In the genomic region with DNA sequence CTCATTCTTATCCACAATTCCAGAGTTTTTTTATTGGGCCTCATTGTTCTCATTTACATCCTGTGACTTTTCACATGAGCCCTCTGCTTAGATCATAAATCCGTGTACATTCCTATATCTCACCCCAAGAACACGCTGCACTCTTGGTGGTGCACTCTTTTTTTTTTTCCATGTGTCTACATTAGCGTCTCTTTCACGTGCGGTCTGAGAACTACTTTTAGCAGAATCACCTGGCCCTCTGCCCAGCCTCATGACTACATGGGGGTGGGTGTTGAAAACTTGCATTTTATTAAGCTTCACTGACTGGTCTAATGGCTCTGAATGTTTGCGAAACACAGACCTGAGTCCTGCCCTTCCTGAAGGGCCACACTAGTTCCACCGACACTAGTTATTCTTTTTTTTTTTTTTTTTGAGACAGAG, we compare ENCODE assay signal across 2 cellular contexts.
A peak's percentile ranks its signal among the peaks of the same experiment; 100 is the strongest.
TF ChIP-seq lines count a peak whose summit lies in the region.

No MANE protein-coding gene starts in this region.

TF ChIP-seq in K562, 482 proteins besides CTCF, POLR2A, EP300 and RAD21 (continues in another document):
- no peak for TF ChIP-seq MTF1 (CRISPR knock-in tag; IDR thresholded peaks at IDR 0.05; ENCODE audit: borderline replicate concordance)
- TF ChIP-seq PTRF (tag; IDR thresholded peaks at IDR 0.05), result no peak
- TF ChIP-seq MEF2A (IDR thresholded peaks at IDR 0.05; ENCODE audit: control insufficient read depth, low read depth, low read length), result no peak
- 0 out of 2 replicates have a peak, but pooled peaks have one; percentile 34 for TF ChIP-seq BHLHE40 (IDR thresholded peaks at IDR 0.05; ENCODE audit: low read length)
- TF ChIP-seq HMG20B (CRISPR knock-in tag; IDR thresholded peaks at IDR 0.05), result no peak
- TF ChIP-seq ZNF316 (IDR thresholded peaks at IDR 0.05), result no peak
- TF ChIP-seq ZKSCAN8 (CRISPR knock-in tag; IDR thresholded peaks at IDR 0.05), result no peak
- TF ChIP-seq, protein P1, sequence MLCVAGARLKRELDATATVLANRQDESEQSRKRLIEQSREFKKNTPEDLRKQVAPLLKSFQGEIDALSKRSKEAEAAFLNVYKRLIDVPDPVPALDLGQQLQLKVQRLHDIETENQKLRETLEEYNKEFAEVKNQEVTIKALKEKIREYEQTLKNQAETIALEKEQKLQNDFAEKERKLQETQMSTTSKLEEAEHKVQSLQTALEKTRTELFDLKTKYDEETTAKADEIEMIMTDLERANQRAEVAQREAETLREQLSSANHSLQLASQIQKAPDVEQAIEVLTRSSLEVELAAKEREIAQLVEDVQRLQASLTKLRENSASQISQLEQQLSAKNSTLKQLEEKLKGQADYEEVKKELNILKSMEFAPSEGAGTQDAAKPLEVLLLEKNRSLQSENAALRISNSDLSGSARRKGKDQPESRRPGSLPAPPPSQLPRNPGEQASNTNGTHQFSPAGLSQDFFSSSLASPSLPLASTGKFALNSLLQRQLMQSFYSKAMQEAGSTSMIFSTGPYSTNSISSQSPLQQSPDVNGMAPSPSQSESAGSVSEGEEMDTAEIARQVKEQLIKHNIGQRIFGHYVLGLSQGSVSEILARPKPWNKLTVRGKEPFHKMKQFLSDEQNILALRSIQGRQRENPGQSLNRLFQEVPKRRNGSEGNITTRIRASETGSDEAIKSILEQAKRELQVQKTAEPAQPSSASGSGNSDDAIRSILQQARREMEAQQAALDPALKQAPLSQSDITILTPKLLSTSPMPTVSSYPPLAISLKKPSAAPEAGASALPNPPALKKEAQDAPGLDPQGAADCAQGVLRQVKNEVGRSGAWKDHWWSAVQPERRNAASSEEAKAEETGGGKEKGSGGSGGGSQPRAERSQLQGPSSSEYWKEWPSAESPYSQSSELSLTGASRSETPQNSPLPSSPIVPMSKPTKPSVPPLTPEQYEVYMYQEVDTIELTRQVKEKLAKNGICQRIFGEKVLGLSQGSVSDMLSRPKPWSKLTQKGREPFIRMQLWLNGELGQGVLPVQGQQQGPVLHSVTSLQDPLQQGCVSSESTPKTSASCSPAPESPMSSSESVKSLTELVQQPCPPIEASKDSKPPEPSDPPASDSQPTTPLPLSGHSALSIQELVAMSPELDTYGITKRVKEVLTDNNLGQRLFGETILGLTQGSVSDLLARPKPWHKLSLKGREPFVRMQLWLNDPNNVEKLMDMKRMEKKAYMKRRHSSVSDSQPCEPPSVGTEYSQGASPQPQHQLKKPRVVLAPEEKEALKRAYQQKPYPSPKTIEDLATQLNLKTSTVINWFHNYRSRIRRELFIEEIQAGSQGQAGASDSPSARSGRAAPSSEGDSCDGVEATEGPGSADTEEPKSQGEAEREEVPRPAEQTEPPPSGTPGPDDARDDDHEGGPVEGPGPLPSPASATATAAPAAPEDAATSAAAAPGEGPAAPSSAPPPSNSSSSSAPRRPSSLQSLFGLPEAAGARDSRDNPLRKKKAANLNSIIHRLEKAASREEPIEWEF (CRISPR knock-in tag; IDR thresholded peaks at IDR 0.05), result no peak
- TF ChIP-seq ZBTB9 (CRISPR knock-in tag; IDR thresholded peaks at IDR 0.05), result no peak
- no peak for TF ChIP-seq ZNF23 (CRISPR knock-in tag; IDR thresholded peaks at IDR 0.05)
- TF ChIP-seq HMBOX1 (IDR thresholded peaks at IDR 0.05), result no peak
- no peak for TF ChIP-seq FOXJ3 (CRISPR knock-in tag; IDR thresholded peaks at IDR 0.05)
- peak; percentile 55 for TF ChIP-seq NFIC (IDR thresholded peaks at IDR 0.05)
- no peak for TF ChIP-seq ID3 (CRISPR knock-in tag; IDR thresholded peaks at IDR 0.05)
- TF ChIP-seq ID3 (tag; IDR thresholded peaks at IDR 0.05), result no peak
- TF ChIP-seq BRD4 (IDR thresholded peaks at IDR 0.05), result no peak

TF ChIP-seq in liver, 16 proteins besides CTCF, POLR2A, EP300 and RAD21:
- TF ChIP-seq MAX (IDR thresholded peaks at IDR 0.05), result peak; percentile 72
- no peak for TF ChIP-seq HNF4G (IDR thresholded peaks at IDR 0.05)
- peak; percentile 47 for TF ChIP-seq SP1 (IDR thresholded peaks at IDR 0.05)
- TF ChIP-seq FOXA1 (IDR thresholded peaks at IDR 0.05), result no peak
- TF ChIP-seq NR2F2 (IDR thresholded peaks at IDR 0.05), result no peak
- peak; percentile 83 for TF ChIP-seq TAF1 (conservative IDR thresholded peaks at IDR 0.05)
- peak; percentile 36 for TF ChIP-seq ZBTB33 (IDR thresholded peaks at IDR 0.05)
- no peak for TF ChIP-seq GABPA (IDR thresholded peaks at IDR 0.05 in 1 of 2, conservative IDR thresholded peaks at IDR 0.05 in 1 of 2)
- TF ChIP-seq EGR1 (IDR thresholded peaks at IDR 0.05; ENCODE audit: low read depth in 2 of 2), result no peak
- peak in 1 of 2 donors; percentile 72 for TF ChIP-seq HNF4A (conservative IDR thresholded peaks at IDR 0.05)
- TF ChIP-seq, protein P2, sequence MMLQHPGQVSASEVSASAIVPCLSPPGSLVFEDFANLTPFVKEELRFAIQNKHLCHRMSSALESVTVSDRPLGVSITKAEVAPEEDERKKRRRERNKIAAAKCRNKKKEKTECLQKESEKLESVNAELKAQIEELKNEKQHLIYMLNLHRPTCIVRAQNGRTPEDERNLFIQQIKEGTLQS (IDR thresholded peaks at IDR 0.05), result no peak
- TF ChIP-seq FOXA2 (IDR thresholded peaks at IDR 0.05), result no peak
- TF ChIP-seq RXRA (IDR thresholded peaks at IDR 0.05), result peak; percentile 18 to 80
- peak in 1 of 2 donors; percentile 60 for TF ChIP-seq JUND (IDR thresholded peaks at IDR 0.05)
- peak; percentile 14 for TF ChIP-seq REST (IDR thresholded peaks at IDR 0.05)
- TF ChIP-seq YY1 (IDR thresholded peaks at IDR 0.05), result peak; percentile 52
